8 cellular contexts compared by ENCODE assay signal in genomic region chr22:37559901-37560681, GRCh38. TPM values are rescaled to one million over a fixed set of nuclear protein-coding genes. Genes with fewer than 3 reads are reported as not detected.
DNase-seq lines count a peak whose midpoint lies in the region; ATAC-seq and TF ChIP-seq lines count a peak whose summit lies in the region.

Gene CDC42EP1 (plus strand): TSS chr22:37560480. CDS start chr22:37566350, 5,870 bp downstream.

- H3K9me3 ChIP-seq in ascending aorta (no peaks in the 10 kb centered on the region), right cardiac atrium (ENCODE audit: control insufficient read depth, low read length) (no peaks in the 10 kb centered on the region)

- peaks cover 13% of the 10 kb centered on the region for H3K4me1 Mint-ChIP-seq in activated CD4-positive, alpha-beta T cell treated with anti-CD3 and anti-CD28 coated beads for 36 hours

- DNase-seq in activated CD4-positive, alpha-beta T cell treated with anti-CD3 and anti-CD28 coated beads for 36 hours: no peak
- no peak for DNase-seq in activated CD4-positive, alpha-beta T cell treated with anti-CD3 and anti-CD28 coated beads, Interleukin-2, amount 50 U/mL, for 48 hours
- DNase-seq in ascending aorta (ENCODE audit: low spot score in 2 of 2) (peak in 1 of 2 donors; percentile 76), right cardiac atrium (peak; percentile 72 to 88 (median 86)), pons (ENCODE audit: low spot score) (peak; percentile 58), NCI-H82 (lab: John Stamatoyannopoulos, UW) (no peak)

- CTCF ChIA-PET in activated CD4-positive, alpha-beta T cell treated with anti-CD3 and anti-CD28 coated beads for 36 hours (lab: Charles Lee): interaction anchor here (1.0 to 1.4 kb wide), 2 partner anchors 15 to 32 kb away, joined by 4 read pairs; no protein-coding TSS in a partner anchor

- H3K4me1 ChIP-seq in ascending aorta: peaks cover 27 to 39% of the 10 kb centered on the region in 2 donors
- H3K4me1 ChIP-seq in right cardiac atrium (ENCODE audit: control insufficient read depth, insufficient read depth, low read length): peaks cover 12% of the 10 kb centered on the region

- H3K9me3 Mint-ChIP-seq in activated CD4-positive, alpha-beta T cell treated with anti-CD3 and anti-CD28 coated beads for 36 hours (ENCODE audit: low read depth): no peaks in the 10 kb centered on the region

- peak within 1 kb of the TSS; percentile 98 to 99 for H3K27ac ChIP-seq in ascending aorta
- peak within 1 kb of the TSS; percentile 98 for H3K27ac ChIP-seq in right cardiac atrium (ENCODE audit: low read length)

- WGBS in right cardiac atrium: 5% methylated on average over 84 of the region's 85 CpGs

- H3K4me3 ChIP-seq in ascending aorta (peak within 1 kb of the TSS; percentile 84 to 95), right cardiac atrium (ENCODE audit: low read length) (peak within 1 kb of the TSS; percentile 90)

- POLR2A ChIA-PET in activated CD4-positive, alpha-beta T cell treated with anti-CD3 and anti-CD28 coated beads for 36 hours (lab: Charles Lee): no interaction called here

- no peak for TF ChIP-seq CTCF in ascending aorta (IDR thresholded peaks at IDR 0.05)

- H3K27ac Mint-ChIP-seq in activated CD4-positive, alpha-beta T cell treated with anti-CD3 and anti-CD28 coated beads for 36 hours: no peak within 1 kb of the TSS

- H3K27me3 ChIP-seq in ascending aorta (no peaks in the 10 kb centered on the region), right cardiac atrium (ENCODE audit: control insufficient read depth, insufficient read depth) (no peaks in the 10 kb centered on the region)

- intact Hi-C loops in activated CD4-positive, alpha-beta T cell treated with anti-CD3 and anti-CD28 coated beads for 36 hours (cut with DNase I, micrococcal nuclease): loop anchor here in 1 of 2 experiments (2.0 kb wide), 1 partner anchor 73 kb away; the partner anchor contains the start of gene MFNG
- intact Hi-C loops in ascending aorta (cut with DNase I) (loop anchor here (1.0 to 5.0 kb wide), 3 partner anchors 11 to 1972 kb away; partner anchors contain the start of genes LGALS1 and RPS19BP1), right cardiac atrium (cut with DNase I) (loop anchor here in 1 of 4 donors (10.0 kb wide), 1 partner anchor 235 kb away; no protein-coding TSS in a partner anchor)

- H3K36me3 Mint-ChIP-seq in activated CD4-positive, alpha-beta T cell treated with anti-CD3 and anti-CD28 coated beads for 36 hours (ENCODE audit: low read depth): no peaks in the 10 kb centered on the region

- H3K27me3 Mint-ChIP-seq in activated CD4-positive, alpha-beta T cell treated with anti-CD3 and anti-CD28 coated beads for 36 hours: peaks cover 49% of the 10 kb centered on the region

- H3K4me3 Mint-ChIP-seq in activated CD4-positive, alpha-beta T cell treated with anti-CD3 and anti-CD28 coated beads for 36 hours: peak within 1 kb of the TSS; percentile 38

- no peaks in the 10 kb centered on the region for H3K36me3 ChIP-seq in ascending aorta

- no peak for ATAC-seq in activated CD4-positive, alpha-beta T cell treated with anti-CD3 and anti-CD28 coated beads for 36 hours
- ATAC-seq in right cardiac atrium: peak; percentile 40 to 67
- ATAC-seq in GM19467 (IDR thresholded peaks at IDR 0.05; ENCODE audit: unreplicated experiment): no peak
- ATAC-seq in HG03280 (IDR thresholded peaks at IDR 0.05; ENCODE audit: unreplicated experiment): no peak

RNA-seq across cellular contexts. Expression of gene CDC42EP1, which starts in this region (rescaled TPM):
- under 1 TPM; 0.83 to 0.87 TPM for total RNA-seq in activated CD4-positive, alpha-beta T cell treated with anti-CD3 and anti-CD28 coated beads for 36 hours
- total RNA-seq in ascending aorta (100 TPM), right cardiac atrium (10 to 100 TPM; 19.7 to 31.3 (median 21.7) TPM)
- polyA plus RNA-seq in right cardiac atrium: 20.7 TPM

Comparison
In these comparisons a context has a peak if more than half of its experiments do, and no peak if none do; other contexts are left out.
1. RNA of gene CDC42EP1 (total RNA-seq): 100 TPM in ascending aorta (single experiment) and 19.7 to 31.3 TPM in right cardiac atrium; 0.83 to 0.87 TPM in activated CD4-positive, alpha-beta T cell treated with anti-CD3 and anti-CD28 coated beads for 36 hours; every median in the first group is over 10 times any median in the second.
2. ATAC-seq: peak in right cardiac atrium (2 of 2); none in activated CD4-positive, alpha-beta T cell treated with anti-CD3 and anti-CD28 coated beads for 36 hours (single experiment), GM19467 (single experiment) and HG03280 (single experiment).
3. DNase-seq: peak in right cardiac atrium (3 of 3) and pons (single experiment); none in activated CD4-positive, alpha-beta T cell treated with anti-CD3 and anti-CD28 coated beads for 36 hours (single experiment), activated CD4-positive, alpha-beta T cell treated with anti-CD3 and anti-CD28 coated beads, Interleukin-2, amount 50 U/mL, for 48 hours (0 of 2) and NCI-H82 (single experiment).